ENCODE assay signal across 10 cellular contexts in the genomic region with DNA sequence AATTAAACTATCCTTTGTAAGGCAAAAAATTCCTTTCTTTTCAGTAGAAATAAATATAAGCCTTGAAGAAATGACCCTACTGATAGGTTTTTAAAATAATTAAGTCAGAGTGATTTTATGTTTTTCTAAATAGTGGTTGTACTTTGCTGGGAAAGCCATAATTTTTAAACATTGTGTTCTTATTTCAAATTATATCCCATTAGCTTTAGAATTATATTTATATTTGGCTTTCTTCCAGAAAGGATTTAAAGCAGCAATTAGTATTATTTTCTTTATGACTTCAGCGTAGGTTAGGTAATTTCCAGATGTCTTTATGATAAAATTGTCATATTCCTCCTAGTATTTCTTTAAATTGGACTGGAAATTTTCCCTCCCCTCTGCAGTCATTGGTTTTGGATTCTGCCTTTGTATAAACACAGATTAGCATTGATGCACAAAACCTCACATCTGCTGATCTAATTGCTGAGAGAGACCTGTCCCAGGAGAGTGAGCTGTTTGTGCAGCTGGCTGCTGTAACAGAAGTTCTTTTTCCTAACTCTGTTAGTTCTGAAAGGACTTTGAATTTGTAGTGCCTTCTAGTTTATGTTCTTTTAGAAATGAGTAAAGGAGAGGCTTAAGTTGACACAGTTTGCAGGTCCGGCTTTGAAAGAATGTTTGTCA. TPM values are rescaled to one million over a fixed set of nuclear protein-coding genes. Genes with fewer than 3 reads are reported as not detected.
DNase-seq lines count a peak whose midpoint lies in the region; ATAC-seq, FAIRE-seq and TF ChIP-seq lines count a peak whose summit lies in the region.
"Had no signal": no experiment of that assay in that cellular context is flagged by ENCODE, and none has a peak within 500 bp of the region (broad histone marks: within the 10 kb centered on the region; RNA-seq: fewer than 3 reads in every experiment).

No MANE protein-coding gene starts in this region.

- peaks cover 6% of the 10 kb centered on the region for H4K20me1 ChIP-seq in astrocyte (ENCODE audit: insufficient read depth, low read length)

- TF ChIP-seq CTCF in astrocyte (IDR thresholded peaks at IDR 0.05; ENCODE audit: insufficient read depth, low read depth, low read length): no peak

- H3K4me1 Mint-ChIP-seq in astrocyte (ENCODE audit: low read depth, unreplicated experiment): no peaks in the 10 kb centered on the region

- peak overlapping the region; percentile 64 for H3K27ac ChIP-seq in astrocyte (ENCODE audit: low read depth, low read length)
- no peak overlapping the region for H3K27ac ChIP-seq in substantia nigra (ENCODE audit: low read depth, low read length, poor library complexity, severe bottlenecking)
- H3K27ac ChIP-seq: lower lobe of right lung had no signal

- H3K9ac ChIP-seq in astrocyte (ENCODE audit: low read length): peak overlapping the region; percentile 42

- H3K4me3 Mint-ChIP-seq in astrocyte (ENCODE audit: unreplicated experiment): no peak overlapping the region

- no peaks in the 10 kb centered on the region for H3K27me3 Mint-ChIP-seq in astrocyte (ENCODE audit: low read depth, unreplicated experiment)

- H3K9me3 ChIP-seq in astrocyte (ENCODE audit: insufficient read depth, low read depth, low read length): no peaks in the 10 kb centered on the region
- H3K9me3 ChIP-seq: lower lobe of right lung had no signal

- H3K36me3 Mint-ChIP-seq in astrocyte (ENCODE audit: low read depth, unreplicated experiment): peaks cover 2% of the 10 kb centered on the region

- no peak for ATAC-seq in HG03108 (IDR thresholded peaks at IDR 0.05; ENCODE audit: unreplicated experiment)
- ATAC-seq: lower lobe of right lung had no signal

- H3K4me1 ChIP-seq in astrocyte (ENCODE audit: insufficient read depth, low read length): peaks cover 10% of the 10 kb centered on the region
- H3K4me1 ChIP-seq: lower lobe of right lung had no signal

- no peaks in the 10 kb centered on the region for H3K27me3 ChIP-seq in astrocyte (ENCODE audit: insufficient read depth, low read length)

- H2AFZ ChIP-seq in astrocyte (ENCODE audit: low read depth, low read length): no peak overlapping the region

- H3K9me3 Mint-ChIP-seq in astrocyte (ENCODE audit: unreplicated experiment): no peaks in the 10 kb centered on the region

- TF ChIP-seq POLR2A in GM12891 (IDR thresholded peaks at IDR 0.05; ENCODE audit: low read depth, low read length): no peak

- H3K4me2 ChIP-seq in astrocyte (ENCODE audit: low read length): peak overlapping the region; percentile 33

- DNase-seq in DMS53 (lab: John Stamatoyannopoulos, UW) (peak; percentile 88), NCI-H1694 (lab: John Stamatoyannopoulos, UW) (peak; percentile 86), astrocyte (ENCODE audit: low read depth) (peak; percentile 49), myocyte (ENCODE audit: low read depth) (peak; percentile 64), GM12891 (ENCODE audit: insufficient read length, low spot score) (no peak), substantia nigra (lab: John Stamatoyannopoulos, UW) (no peak), KG1 (lab: John Stamatoyannopoulos, UW) (no peak)
- DNase-seq: lower lobe of right lung, OCI-M1 had no signal

- H3K27ac Mint-ChIP-seq in astrocyte (ENCODE audit: unreplicated experiment): no peak overlapping the region

- H3K4me3 ChIP-seq in astrocyte (ENCODE audit: insufficient read depth, low read depth, low read length): no peak overlapping the region
- H3K4me3 ChIP-seq: lower lobe of right lung had no signal

- H3K79me2 ChIP-seq in astrocyte (ENCODE audit: insufficient read depth, low read length): no peaks in the 10 kb centered on the region

- H3K36me3 ChIP-seq in astrocyte (ENCODE audit: insufficient read depth, low read length): peaks cover 29% of the 10 kb centered on the region

- no peak for FAIRE-seq in astrocyte (lab: Jason Lieb, UNC)
- no peak for FAIRE-seq in GM12891 (lab: Jason Lieb, UNC)

TF ChIP-seq in GM12891, 5 proteins besides CTCF, POLR2A, EP300 and RAD21:
- TF ChIP-seq POLR2AphosphoS5 (IDR thresholded peaks at IDR 0.05; ENCODE audit: low read depth, low read length): no peak
- no peak for TF ChIP-seq PAX5 (IDR thresholded peaks at IDR 0.05; ENCODE audit: insufficient read depth, low read length, severe bottlenecking)
- no peak for TF ChIP-seq TAF1 (IDR thresholded peaks at IDR 0.05; ENCODE audit: low read depth, low read length)
- TF ChIP-seq POU2F2 (IDR thresholded peaks at IDR 0.05; ENCODE audit: low read depth, low read length): no peak
- no peak for TF ChIP-seq SPI1 (IDR thresholded peaks at IDR 0.05; ENCODE audit: low read depth, low read length)

RNA-seq across cellular contexts. Expression of a gene that starts 45.3 kb away (rescaled TPM):
- total RNA-seq in astrocyte: 467 and 491 TPM in 2 replicates
- 230 and 249 TPM in 2 replicates for total RNA-seq in myocyte
- 140 TPM for polyA plus RNA-seq in myocyte (2012)
- polyA plus RNA-seq in GM12891 (2012; ENCODE audit: low read depth, missing spikeins): 178 TPM

Comparison
In these comparisons a context has a peak if more than half of its experiments do, and no peak if none do; other contexts are left out.
1. DNase-seq: peak in DMS53 (single experiment), NCI-H1694 (single experiment), astrocyte (single experiment) and myocyte (single experiment); none in GM12891 (single experiment), substantia nigra (0 of 49) and KG1 (single experiment).